Comparison of ENCODE assay signal across 23 cellular contexts in genomic region chr2:235757212-235757611, GRCh38.
"Had no signal": no experiment of that assay in that cellular context is flagged by ENCODE, and none has a peak within 500 bp of the region (broad histone marks: within the 10 kb centered on the region; RNA-seq: fewer than 3 reads in every experiment).

No MANE protein-coding gene starts in this region.

- H3K4me3 Mint-ChIP-seq: activated CD4-positive, alpha-beta memory T cell treated with anti-CD3 and anti-CD28 coated beads, Interleukin-2, amount 10 ng/mL, durations not matched to agents 7 days and 5 days; activated CD4-positive, alpha-beta T cell treated with anti-CD3 and anti-CD28 coated beads, Interleukin-2, amount 10 ng/mL, durations not matched to agents 7 days and 5 days; activated naive CD8-positive, alpha-beta T cell treated with anti-CD3 and anti-CD28 coated beads, Interleukin-2, amount 10 ng/mL, durations not matched to agents 7 days and 5 days had no signal

- H3K4me1 ChIP-seq: adrenal gland, breast epithelium, Peyer's patch had no signal

- DNase-seq: activated CD4-positive, alpha-beta memory T cell treated with anti-CD3 and anti-CD28 coated beads, Interleukin-2, amount 10 ng/mL, durations not matched to agents 7 days and 5 days; activated CD4-positive, alpha-beta T cell treated with anti-CD3 and anti-CD28 coated beads, Interleukin-2, amount 10 ng/mL, durations not matched to agents 7 days and 5 days; activated CD4-positive, CD25-positive, alpha-beta regulatory T cell; activated CD8-positive, alpha-beta memory T cell treated with anti-CD3 and anti-CD28 coated beads, Interleukin-2, amount 50 U/mL, for 4 hours; activated naive CD4-positive, alpha-beta T cell treated with anti-CD3 and anti-CD28 coated beads, Interleukin-2, amount 50 U/mL, for 16 hours; activated naive CD8-positive, alpha-beta T cell treated with anti-CD3 and anti-CD28 coated beads, Interleukin-2, amount 10 ng/mL, durations not matched to agents 7 days and 5 days; adrenal gland; anterior cingulate cortex; Kasumi-1; KBM-7; NCI-H1105 treated with DMSO at 0.1 percent for 48 hours; NCI-H1436 treated with DMSO at 0.1 percent for 48 hours; NCI-H187; NCI-H446; NCI-H524; Right ventricle myocardium superior; SJCRH30; SK-N-SH; T-helper 1 cell had no signal

- H3K4me1 Mint-ChIP-seq: activated CD4-positive, alpha-beta memory T cell treated with anti-CD3 and anti-CD28 coated beads, Interleukin-2, amount 10 ng/mL, durations not matched to agents 7 days and 5 days; activated CD4-positive, alpha-beta T cell treated with anti-CD3 and anti-CD28 coated beads, Interleukin-2, amount 10 ng/mL, durations not matched to agents 7 days and 5 days; activated naive CD8-positive, alpha-beta T cell treated with anti-CD3 and anti-CD28 coated beads, Interleukin-2, amount 10 ng/mL, durations not matched to agents 7 days and 5 days had no signal

- H3K36me3 ChIP-seq: adrenal gland, breast epithelium, Peyer's patch had no signal

- H3K27me3 Mint-ChIP-seq: activated CD4-positive, alpha-beta memory T cell treated with anti-CD3 and anti-CD28 coated beads, Interleukin-2, amount 10 ng/mL, durations not matched to agents 7 days and 5 days; activated CD4-positive, alpha-beta T cell treated with anti-CD3 and anti-CD28 coated beads, Interleukin-2, amount 10 ng/mL, durations not matched to agents 7 days and 5 days; activated naive CD8-positive, alpha-beta T cell treated with anti-CD3 and anti-CD28 coated beads, Interleukin-2, amount 10 ng/mL, durations not matched to agents 7 days and 5 days had no signal

- H3K9me3 Mint-ChIP-seq: activated CD4-positive, alpha-beta memory T cell treated with anti-CD3 and anti-CD28 coated beads, Interleukin-2, amount 10 ng/mL, durations not matched to agents 7 days and 5 days; activated CD4-positive, alpha-beta T cell treated with anti-CD3 and anti-CD28 coated beads, Interleukin-2, amount 10 ng/mL, durations not matched to agents 7 days and 5 days; activated naive CD8-positive, alpha-beta T cell treated with anti-CD3 and anti-CD28 coated beads, Interleukin-2, amount 10 ng/mL, durations not matched to agents 7 days and 5 days had no signal

- H3K27ac ChIP-seq: adrenal gland, breast epithelium, Peyer's patch, RWPE1, SJCRH30, VCaP had no signal

- H3K27me3 ChIP-seq: adrenal gland, breast epithelium, Peyer's patch, SJCRH30 had no signal

- H3K27ac Mint-ChIP-seq: activated CD4-positive, alpha-beta memory T cell treated with anti-CD3 and anti-CD28 coated beads, Interleukin-2, amount 10 ng/mL, durations not matched to agents 7 days and 5 days; activated CD4-positive, alpha-beta T cell treated with anti-CD3 and anti-CD28 coated beads, Interleukin-2, amount 10 ng/mL, durations not matched to agents 7 days and 5 days; activated naive CD8-positive, alpha-beta T cell treated with anti-CD3 and anti-CD28 coated beads, Interleukin-2, amount 10 ng/mL, durations not matched to agents 7 days and 5 days had no signal

- H3K4me3 ChIP-seq: adrenal gland, breast epithelium, Peyer's patch, SJCRH30 had no signal

- H3K36me3 Mint-ChIP-seq: activated naive CD8-positive, alpha-beta T cell treated with anti-CD3 and anti-CD28 coated beads, Interleukin-2, amount 10 ng/mL, durations not matched to agents 7 days and 5 days had no signal

- H3K9me3 ChIP-seq: adrenal gland, breast epithelium, Peyer's patch, SJCRH30, SK-N-SH had no signal
